ENCODE assay signal across 10 cellular contexts in the genomic region with DNA sequence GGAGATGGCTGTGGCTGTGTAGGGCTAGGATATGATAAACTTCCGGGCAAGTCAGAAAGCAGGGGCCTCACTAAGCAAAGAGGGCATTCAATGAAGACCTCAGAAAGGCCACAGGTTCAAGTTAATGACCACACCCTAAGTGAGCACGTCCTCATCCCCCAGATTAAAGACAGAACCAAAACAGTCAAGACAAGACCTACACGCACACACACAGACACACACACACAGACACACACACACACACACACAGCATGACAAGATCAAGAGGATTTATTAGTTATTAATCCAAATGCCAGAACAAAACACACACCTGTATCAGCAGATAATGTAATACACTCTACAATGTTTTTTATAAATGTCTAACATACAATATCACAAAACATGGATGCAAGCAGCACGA.
"Had no signal": no experiment of that assay in that cellular context is flagged by ENCODE, and none has a peak within 500 bp of the region (broad histone marks: within the 10 kb centered on the region; RNA-seq: fewer than 3 reads in every experiment).

No MANE protein-coding gene starts in this region.

- H3K27ac Mint-ChIP-seq: HFFc6, IgD-negative memory B cell had no signal

- DNase-seq: GM23248, GOT3, H7, HFFc6, KBM-7 had no signal

- H3K4me3 Mint-ChIP-seq: HFFc6, IgD-negative memory B cell had no signal

- H3K4me1 ChIP-seq: HAP-1 had no signal

- ATAC-seq: HCT116, HepG2 had no signal

- H3K36me3 ChIP-seq: HAP-1 had no signal

- H3K4me3 ChIP-seq: GM23248, HAP-1 had no signal

- H3K9me3 ChIP-seq: HAP-1 had no signal

- H3K27ac ChIP-seq: GM23248, HL-60 had no signal

- H2AFZ ChIP-seq: GM23248 had no signal
